14 cellular contexts compared by ENCODE assay signal in the genomic region with DNA sequence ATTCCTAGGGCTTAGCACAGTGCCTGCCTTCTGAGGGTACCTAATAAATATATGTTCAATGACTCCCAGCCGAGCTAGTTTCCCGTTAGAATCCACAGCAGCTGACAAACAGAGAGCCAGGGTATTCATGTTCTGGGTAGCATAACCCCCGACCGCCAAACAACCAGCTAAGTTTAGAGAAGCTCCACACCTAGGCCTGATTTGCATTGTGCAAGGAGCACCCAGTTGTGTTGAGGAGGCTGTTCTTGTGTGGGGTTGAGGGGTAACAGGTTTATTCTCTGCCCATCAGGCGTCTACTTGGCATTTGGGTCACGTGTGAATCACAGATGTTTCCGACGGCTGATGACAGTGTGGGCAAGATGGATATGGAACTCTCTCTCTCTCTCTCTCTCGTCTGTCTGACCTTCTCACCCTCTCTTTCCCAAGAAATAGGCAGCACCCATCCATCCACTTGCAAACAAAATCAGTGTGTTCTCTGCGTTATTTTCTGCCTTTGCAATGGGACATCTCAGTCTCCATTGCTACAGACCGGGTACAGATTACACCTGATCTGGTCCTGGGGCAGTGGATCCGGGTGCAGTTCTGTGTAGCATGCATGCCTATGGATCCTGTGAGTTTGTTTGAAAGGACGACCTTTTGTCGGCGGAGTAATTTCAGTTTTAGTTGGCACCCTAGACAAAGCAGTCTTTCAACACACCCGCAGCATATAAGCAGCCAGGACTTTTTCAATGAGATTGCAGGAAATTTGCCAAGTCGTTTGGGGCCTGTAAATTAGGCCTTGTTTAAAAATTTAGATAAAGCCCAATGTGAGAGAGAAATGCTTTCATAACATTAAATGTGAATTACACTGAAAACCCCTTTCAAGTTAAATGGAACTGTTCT. TPM values are rescaled to one million over a fixed set of nuclear protein-coding genes. Genes with fewer than 3 reads are reported as not detected.
DNase-seq lines count a peak whose midpoint lies in the region; ATAC-seq and TF ChIP-seq lines count a peak whose summit lies in the region.
"Had no signal": no experiment of that assay in that cellular context is flagged by ENCODE, and none has a peak within 500 bp of the region (broad histone marks: within the 10 kb centered on the region; RNA-seq: fewer than 3 reads in every experiment).

No MANE protein-coding gene starts in this region.

- H3K14ac ChIP-seq in mesenchymal stem cell (ENCODE audit: low read length in 2 of 2), result no peak overlapping the region

- H3K9me3 ChIP-seq in mesenchymal stem cell (ENCODE audit: control insufficient read depth, low read length), result no peaks in the 10 kb centered on the region
- H3K9me3 ChIP-seq: BLaER1 treated with 17β-estradiol and CSF1 and Interleukin-3, amounts not matched to agents 10 nM and 100 nM had no signal

- H4K91ac ChIP-seq in mesenchymal stem cell (ENCODE audit: low read length), result no peak overlapping the region

- no peak overlapping the region for H2BK15ac ChIP-seq in mesenchymal stem cell (ENCODE audit: low read depth, poor library complexity, severe bottlenecking)

- no peak overlapping the region for H2BK120ac ChIP-seq in mesenchymal stem cell (ENCODE audit: low read depth, low read length)

- H2AK5ac ChIP-seq in mesenchymal stem cell (ENCODE audit: low read length, severe bottlenecking), result no peak overlapping the region

- peak overlapping the region; percentile 49 for H3K9ac ChIP-seq in mesenchymal stem cell (ENCODE audit: low read length)
- H3K9ac ChIP-seq: BLaER1 treated with 17β-estradiol and CSF1 and Interleukin-3, amounts not matched to agents 10 nM and 100 nM had no signal

- peaks cover 3% of the 10 kb centered on the region for H3K27me3 ChIP-seq in foreskin keratinocyte
- H3K27me3 ChIP-seq in mesenchymal stem cell (ENCODE audit: control insufficient read depth in 1 of 2, insufficient read depth in 1 of 2, low read length in 2 of 2), result no peaks in the 10 kb centered on the region
- H3K27me3 ChIP-seq: BLaER1 treated with 17β-estradiol and CSF1 and Interleukin-3, amounts not matched to agents 10 nM and 100 nM had no signal

- H3K4me2 ChIP-seq in mesenchymal stem cell (ENCODE audit: low read length, poor library complexity, severe bottlenecking), result no peak overlapping the region
- H3K4me2 ChIP-seq: BLaER1 treated with 17β-estradiol and CSF1 and Interleukin-3, amounts not matched to agents 10 nM and 100 nM had no signal

- no peak overlapping the region for H2BK5ac ChIP-seq in mesenchymal stem cell (ENCODE audit: low read depth, low read length, poor library complexity, severe bottlenecking)

- ATAC-seq in foreskin keratinocyte (peak; percentile 15), SK-N-SH treated with all-trans-retinoic acid at 6 μM for 48 hours (no peak), HG02970 (IDR thresholded peaks at IDR 0.05; ENCODE audit: low FRiP score, unreplicated experiment) (no peak)
- ATAC-seq: activated CD8-positive, alpha-beta memory T cell treated with anti-CD3 and anti-CD28 coated beads, Interleukin-2, amount 10 ng/mL, durations not matched to agents 7 days and 5 days; GM12878 had no signal

- no peak overlapping the region for H3K4me3 ChIP-seq in mesenchymal stem cell (ENCODE audit: insufficient read depth in 1 of 2, low read depth in 1 of 2, low read length in 2 of 2)
- H3K4me3 ChIP-seq: BLaER1 treated with 17β-estradiol and CSF1 and Interleukin-3, amounts not matched to agents 10 nM and 100 nM; GM12878 had no signal

- H3K4me1 ChIP-seq in foreskin keratinocyte, result peaks cover 3% of the 10 kb centered on the region
- H3K4me1 ChIP-seq in mesenchymal stem cell (ENCODE audit: control insufficient read depth, insufficient read depth, low read depth, low read length), result no peaks in the 10 kb centered on the region

- H4K8ac ChIP-seq in mesenchymal stem cell (ENCODE audit: low read length), result no peak overlapping the region

- H3K27ac ChIP-seq in angular gyrus (ENCODE audit: low read depth, low read length) (peak overlapping the region; percentile 77), foreskin keratinocyte (no peak overlapping the region), mesenchymal stem cell (ENCODE audit: low read length, poor library complexity, severe bottlenecking) (no peak overlapping the region), substantia nigra (ENCODE audit: low read depth, low read length, poor library complexity, severe bottlenecking) (peak overlapping the region; percentile 83)
- H3K27ac ChIP-seq: BLaER1 treated with 17β-estradiol and CSF1 and Interleukin-3, amounts not matched to agents 10 nM and 100 nM had no signal

- H3K36me3 ChIP-seq in mesenchymal stem cell (ENCODE audit: control insufficient read depth in 1 of 2, insufficient read depth in 2 of 2, low read depth in 1 of 2, low read length in 2 of 2), result no peaks in the 10 kb centered on the region
- H3K36me3 ChIP-seq: BLaER1 treated with 17β-estradiol and CSF1 and Interleukin-3, amounts not matched to agents 10 nM and 100 nM had no signal

- no peaks in the 10 kb centered on the region for H3K79me1 ChIP-seq in mesenchymal stem cell (replicated peaks; ENCODE audit: low read length, poor library complexity, severe bottlenecking)

- DNase-seq in foreskin keratinocyte (no peak), mesenchymal stem cell (no peak), substantia nigra (lab: John Stamatoyannopoulos, UW) (peak in 31 of 49 donors; percentile 7 to 69 (median 31)), OCI-M1 (lab: John Stamatoyannopoulos, UW) (no peak), NK-92 (lab: John Stamatoyannopoulos, UW; ENCODE audit: unreplicated experiment) (no peak)
- DNase-seq: activated CD8-positive, alpha-beta memory T cell treated with anti-CD3 and anti-CD28 coated beads, Interleukin-2, amount 10 ng/mL, durations not matched to agents 7 days and 5 days; activated naive CD4-positive, alpha-beta T cell treated with Interleukin-2 at 50 U/mL for 16 hours; erythroblast; stimulated activated CD4-positive, alpha-beta T cell treated with anti-CD3 and anti-CD28 coated beads, Interleukin-4, amount 100 ng/mL, for 1 hour had no signal

- 65% methylated on average over 17 of the region's 17 CpGs for WGBS in mesenchymal stem cell

- no peak overlapping the region for H2AFZ ChIP-seq in mesenchymal stem cell (ENCODE audit: low read depth, low read length)

- H2BK12ac ChIP-seq in mesenchymal stem cell (ENCODE audit: low read length in 2 of 2), result no peak overlapping the region

- H3K18ac ChIP-seq in mesenchymal stem cell (ENCODE audit: low read depth in 1 of 2, low read length in 2 of 2), result no peak overlapping the region

- TF ChIP-seq CTCF in foreskin keratinocyte (conservative IDR thresholded peaks at IDR 0.05), result no peak

- no peak overlapping the region for H3K23ac ChIP-seq in mesenchymal stem cell (ENCODE audit: low read length in 2 of 2)

- no peak overlapping the region for H3K4ac ChIP-seq in mesenchymal stem cell (ENCODE audit: low read depth in 1 of 2, low read length in 2 of 2)

TF ChIP-seq in SK-N-SH treated with all-trans-retinoic acid at 6 μM for 48 hours, 23 proteins besides CTCF, POLR2A, EP300 and RAD21:
- TF ChIP-seq, protein P1, sequence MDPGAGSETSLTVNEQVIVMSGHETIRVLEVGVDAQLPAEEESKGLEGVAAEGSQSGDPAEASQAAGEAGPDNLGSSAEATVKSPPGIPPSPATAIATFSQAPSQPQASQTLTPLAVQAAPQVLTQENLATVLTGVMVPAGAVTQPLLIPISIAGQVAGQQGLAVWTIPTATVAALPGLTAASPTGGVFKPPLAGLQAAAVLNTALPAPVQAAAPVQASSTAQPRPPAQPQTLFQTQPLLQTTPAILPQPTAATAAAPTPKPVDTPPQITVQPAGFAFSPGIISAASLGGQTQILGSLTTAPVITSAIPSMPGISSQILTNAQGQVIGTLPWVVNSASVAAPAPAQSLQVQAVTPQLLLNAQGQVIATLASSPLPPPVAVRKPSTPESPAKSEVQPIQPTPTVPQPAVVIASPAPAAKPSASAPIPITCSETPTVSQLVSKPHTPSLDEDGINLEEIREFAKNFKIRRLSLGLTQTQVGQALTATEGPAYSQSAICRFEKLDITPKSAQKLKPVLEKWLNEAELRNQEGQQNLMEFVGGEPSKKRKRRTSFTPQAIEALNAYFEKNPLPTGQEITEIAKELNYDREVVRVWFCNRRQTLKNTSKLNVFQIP (CRISPR knock-in tag; IDR thresholded peaks at IDR 0.05; ENCODE audit: borderline replicate concordance, low read depth), result no peak
- no peak for TF ChIP-seq CSDC2 (CRISPR knock-in tag; IDR thresholded peaks at IDR 0.05)
- no peak for TF ChIP-seq RARB (CRISPR knock-in tag; IDR thresholded peaks at IDR 0.05)
- no peak for TF ChIP-seq ARNTL (CRISPR knock-in tag; IDR thresholded peaks at IDR 0.05; ENCODE audit: borderline replicate concordance, low read depth)
- no peak for TF ChIP-seq ZNF8 (CRISPR knock-in tag; IDR thresholded peaks at IDR 0.05)
- no peak for TF ChIP-seq ISL1 (CRISPR knock-in tag; IDR thresholded peaks at IDR 0.05)
- TF ChIP-seq SNAI2 (CRISPR knock-in tag; IDR thresholded peaks at IDR 0.05), result no peak
- TF ChIP-seq PPARA (CRISPR knock-in tag; IDR thresholded peaks at IDR 0.05; ENCODE audit: borderline replicate concordance), result no peak
- no peak for TF ChIP-seq TOX (CRISPR knock-in tag; IDR thresholded peaks at IDR 0.05; ENCODE audit: borderline replicate concordance)
- TF ChIP-seq ZNF565 (CRISPR knock-in tag; conservative IDR thresholded peaks at IDR 0.05; ENCODE audit: low read depth), result no peak
- no peak for TF ChIP-seq ZNF70 (CRISPR knock-in tag; IDR thresholded peaks at IDR 0.05)
- TF ChIP-seq ZFP30 (CRISPR knock-in tag; IDR thresholded peaks at IDR 0.05), result no peak

RNA-seq across cellular contexts. Expression of a gene that starts 29.4 kb away (rescaled TPM):
- 7.4 and 8.7 TPM in 2 replicates for total RNA-seq in foreskin keratinocyte
- polyA plus RNA-seq in foreskin keratinocyte, result 6.0 and 7.2 TPM in 2 replicates
- polyA plus RNA-seq in mesenchymal stem cell (2013, experiment 1 of 2), result 31.1 TPM
- 31.1 TPM for polyA plus RNA-seq in mesenchymal stem cell (2013, experiment 2 of 2)

Comparison
In these comparisons a context has a peak if more than half of its experiments do, and no peak if none do; other contexts are left out.
1. H3K27ac ChIP-seq: peak in angular gyrus (single experiment) and substantia nigra (single experiment); none in foreskin keratinocyte (single experiment) and mesenchymal stem cell (single experiment).
2. DNase-seq: peak in substantia nigra (31 of 49); none in foreskin keratinocyte (0 of 2), mesenchymal stem cell (single experiment), OCI-M1 (single experiment) and NK-92 (single experiment).